Comparison of ENCODE assay signal across 18 cellular contexts in genomic region chr16:9316615-9317014, GRCh38.
DNase-seq lines count a peak whose midpoint lies in the region; ATAC-seq and TF ChIP-seq lines count a peak whose summit lies in the region.
"Had no signal": no experiment of that assay in that cellular context is flagged by ENCODE, and none has a peak within 500 bp of the region (broad histone marks: within the 10 kb centered on the region; RNA-seq: fewer than 3 reads in every experiment).

No MANE protein-coding gene starts in this region.

- H3K4me1 Mint-ChIP-seq in WTC11, result peaks cover 5% of the 10 kb centered on the region; the same call in 1 of the 2 replicates
- no peaks in the 10 kb centered on the region for H3K4me1 Mint-ChIP-seq in nephron

- ATAC-seq in WTC11 (no peak), HG03342 (IDR thresholded peaks at IDR 0.05; ENCODE audit: unreplicated experiment) (no peak)
- ATAC-seq: GM12878, HCT116, K562, Panc1 had no signal

- H3K27me3 Mint-ChIP-seq in WTC11 (ENCODE audit: low read depth), result peaks cover 10% of the 10 kb centered on the region; the same call in 1 of the 2 replicates
- H3K27me3 Mint-ChIP-seq in nephron (ENCODE audit: low read depth), result peaks cover 5% of the 10 kb centered on the region

- H3K9me3 Mint-ChIP-seq in WTC11 (peaks cover 53% of the 10 kb centered on the region), nephron (peaks cover 6% of the 10 kb centered on the region)

- no peak overlapping the region for H3K27ac Mint-ChIP-seq in WTC11
- peak overlapping the region; percentile 58 to 81 (median 76) for H3K27ac Mint-ChIP-seq in nephron

- TF ChIP-seq CTCF in WTC11 (IDR thresholded peaks at IDR 0.05), result no peak
- no peak for TF ChIP-seq CTCF in nephron (IDR thresholded peaks at IDR 0.05; ENCODE audit: unreplicated experiment in 3 of 3)

- POLR2A ChIA-PET in WTC11 (lab: Charles Lee), result no interaction called here

- H3K4me3 Mint-ChIP-seq in WTC11, result no peak overlapping the region
- H3K4me3 Mint-ChIP-seq in nephron, result no peak overlapping the region

- peaks cover 9% of the 10 kb centered on the region for H3K36me3 Mint-ChIP-seq in WTC11
- no peaks in the 10 kb centered on the region for H3K36me3 Mint-ChIP-seq in nephron (ENCODE audit: low read depth)

- DNase-seq in COLO668 (lab: John Stamatoyannopoulos, UW; ENCODE audit: unreplicated experiment), result peak; percentile 26
- no peak for DNase-seq in WTC11 (ENCODE audit: low spot score)
- peak; percentile 51 for DNase-seq in left kidney (ENCODE audit: low read depth, low spot score)
- DNase-seq in mesenteric fat pad (ENCODE audit: low spot score), result no peak
- DNase-seq in GDM1 (lab: John Stamatoyannopoulos, UW), result no peak
- DNase-seq in NCI-H774 (lab: John Stamatoyannopoulos, UW), result no peak
- DNase-seq: 8988T, NCI-H1092 treated with DMSO at 0.1 percent for 48 hours, NCI-H1694 treated with DMSO at 0.1 percent for 48 hours, NCI-H446 treated with DMSO at 0.1 percent for 48 hours, NCI-H82, Right ventricle myocardium superior had no signal

- CTCF ChIA-PET in WTC11 (lab: Charles Lee), result no interaction called here

TF ChIP-seq in WTC11, 78 proteins besides CTCF, POLR2A, EP300 and RAD21:
- TF ChIP-seq, protein P1, sequence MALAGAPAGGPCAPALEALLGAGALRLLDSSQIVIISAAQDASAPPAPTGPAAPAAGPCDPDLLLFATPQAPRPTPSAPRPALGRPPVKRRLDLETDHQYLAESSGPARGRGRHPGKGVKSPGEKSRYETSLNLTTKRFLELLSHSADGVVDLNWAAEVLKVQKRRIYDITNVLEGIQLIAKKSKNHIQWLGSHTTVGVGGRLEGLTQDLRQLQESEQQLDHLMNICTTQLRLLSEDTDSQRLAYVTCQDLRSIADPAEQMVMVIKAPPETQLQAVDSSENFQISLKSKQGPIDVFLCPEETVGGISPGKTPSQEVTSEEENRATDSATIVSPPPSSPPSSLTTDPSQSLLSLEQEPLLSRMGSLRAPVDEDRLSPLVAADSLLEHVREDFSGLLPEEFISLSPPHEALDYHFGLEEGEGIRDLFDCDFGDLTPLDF (CRISPR knock-in tag; IDR thresholded peaks at IDR 0.05), result no peak
- TF ChIP-seq GABPB1 (CRISPR knock-in tag; IDR thresholded peaks at IDR 0.05), result peak; percentile 34; the same call in 1 of the 2 replicates

Comparison
In these comparisons a context has a peak if more than half of its experiments do, and no peak if none do; other contexts are left out.
1. DNase-seq: peak in COLO668 (single experiment) and left kidney (single experiment); none in WTC11 (single experiment), mesenteric fat pad (single experiment), GDM1 (single experiment) and NCI-H774 (single experiment).